In the genomic region with DNA sequence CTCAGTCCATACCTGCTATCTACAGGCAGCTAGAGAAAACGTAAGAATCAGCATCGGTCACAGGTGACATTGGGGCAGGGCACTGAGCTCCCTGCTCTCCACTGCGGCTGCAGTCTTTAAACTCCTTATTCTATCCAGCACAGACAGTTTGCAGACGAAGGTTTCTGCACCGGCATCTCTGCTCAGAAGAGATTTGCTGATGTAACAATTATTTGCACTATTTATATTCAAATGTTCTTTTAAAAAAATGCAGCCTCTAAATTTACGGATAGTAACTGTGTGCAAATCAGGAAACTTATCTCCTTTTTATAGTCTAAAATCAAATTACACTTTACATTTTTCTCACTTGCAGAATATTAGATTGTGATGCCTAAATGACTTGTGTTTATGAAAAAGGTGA, we compare ENCODE assay signal across 21 cellular contexts.
DNase-seq lines count a peak whose midpoint lies in the region; ATAC-seq and TF ChIP-seq lines count a peak whose summit lies in the region.
"Had no signal": no experiment of that assay in that cellular context is flagged by ENCODE, and none has a peak within 500 bp of the region (broad histone marks: within the 10 kb centered on the region; RNA-seq: fewer than 3 reads in every experiment).

No MANE protein-coding gene starts in this region.

- no peaks in the 10 kb centered on the region for H3K23me2 ChIP-seq in H9 (ENCODE audit: insufficient read length, low read depth, low read length, poor library complexity, severe bottlenecking)

- no peaks in the 10 kb centered on the region for H3K79me2 ChIP-seq in H9 (ENCODE audit: insufficient read depth, low read length)

- no peak overlapping the region for H3K23ac ChIP-seq in H9 (ENCODE audit: insufficient read length, low read depth, low read length)

- H4K20me1 ChIP-seq in H9 (ENCODE audit: control insufficient read depth, insufficient read depth, insufficient read length), result no peaks in the 10 kb centered on the region
- H4K20me1 ChIP-seq: BLaER1 treated with 17β-estradiol and CSF1 and Interleukin-3, amounts not matched to agents 10 nM and 100 nM had no signal

- no peaks in the 10 kb centered on the region for H3K36me3 ChIP-seq in endodermal cell (ENCODE audit: control insufficient read depth, insufficient read depth, low read length)
- H3K36me3 ChIP-seq in CD4-positive, alpha-beta memory T cell (ENCODE audit: insufficient read depth, low read length), result no peaks in the 10 kb centered on the region
- H3K36me3 ChIP-seq: BE2C; BLaER1 treated with 17β-estradiol and CSF1 and Interleukin-3, amounts not matched to agents 10 nM and 100 nM; HAP-1 had no signal

- DNase-seq in activated naive CD8-positive, alpha-beta T cell treated with anti-CD3 and anti-CD28 coated beads, Interleukin-2, amount 50 U/mL, for 24 hours, result no peak
- DNase-seq in H9, result no peak
- peak; percentile 54 for DNase-seq in endodermal cell
- no peak for DNase-seq in islet precursor cell
- no peak for DNase-seq in pons (ENCODE audit: low spot score)
- no peak for DNase-seq in CD4-positive, alpha-beta memory T cell
- DNase-seq: ACHN; AML-193; BE2C; Calu3; CD4-positive, alpha-beta T cell; COR-L47; DMS53; DMS79 treated with DMSO at 0.1 percent for 48 hours; GF-D8; HFFc6 had no signal

- H3K4me2 ChIP-seq in H9 (ENCODE audit: insufficient read depth, insufficient read length, low read length), result no peak overlapping the region
- H3K4me2 ChIP-seq: BLaER1 treated with 17β-estradiol and CSF1 and Interleukin-3, amounts not matched to agents 10 nM and 100 nM had no signal

- H3K36me3 Mint-ChIP-seq in activated naive CD8-positive, alpha-beta T cell, result peaks cover 48% of the 10 kb centered on the region
- peaks cover 46% of the 10 kb centered on the region for H3K36me3 Mint-ChIP-seq in activated naive CD8-positive, alpha-beta T cell treated with anti-CD3 and anti-CD28 coated beads, Interleukin-2, amount 50 U/mL, for 24 hours (ENCODE audit: low read depth)
- no peaks in the 10 kb centered on the region for H3K36me3 Mint-ChIP-seq in H9 (ENCODE audit: insufficient read depth in 1 of 3, low read depth in 3 of 3)
- H3K36me3 Mint-ChIP-seq in endodermal cell (ENCODE audit: low read depth), result no peaks in the 10 kb centered on the region
- H3K36me3 Mint-ChIP-seq in CD4-positive, alpha-beta memory T cell, result peaks cover 62 to 70% of the 10 kb centered on the region in 2 donors
- H3K36me3 Mint-ChIP-seq: CD14-positive monocyte had no signal

- no peak overlapping the region for H2BK120ac ChIP-seq in H9 (ENCODE audit: low read depth, low read length, poor library complexity, severe bottlenecking)

- H2AK5ac ChIP-seq in H9 (ENCODE audit: insufficient read length, low read length), result no peak overlapping the region

- H4K8ac ChIP-seq in H9 (replicated peaks; ENCODE audit: insufficient read length, low read depth, low read length), result no peak overlapping the region

- ATAC-seq in activated naive CD8-positive, alpha-beta T cell treated with anti-CD3 and anti-CD28 coated beads, Interleukin-2, amount 50 U/mL, for 24 hours, result no peak

- POLR2A ChIA-PET in CD4-positive, alpha-beta memory T cell (lab: Charles Lee; ENCODE audit: partially characterized antibody), result interaction anchor here (1.4 kb wide), 1 partner anchor 8 kb away, joined by 4 read pairs; no protein-coding TSS in a partner anchor

- no peak overlapping the region for H3K4me3 Mint-ChIP-seq in activated naive CD8-positive, alpha-beta T cell
- no peak overlapping the region for H3K4me3 Mint-ChIP-seq in activated naive CD8-positive, alpha-beta T cell treated with anti-CD3 and anti-CD28 coated beads, Interleukin-2, amount 50 U/mL, for 24 hours
- H3K4me3 Mint-ChIP-seq in H9, result no peak overlapping the region
- no peak overlapping the region for H3K4me3 Mint-ChIP-seq in endodermal cell
- no peak overlapping the region for H3K4me3 Mint-ChIP-seq in CD4-positive, alpha-beta memory T cell
- H3K4me3 Mint-ChIP-seq: CD14-positive monocyte; CD4-positive, alpha-beta T cell; HFFc6 had no signal

- H3K4me3 ChIP-seq in endodermal cell (ENCODE audit: low read length), result no peak overlapping the region
- no peak overlapping the region for H3K4me3 ChIP-seq in CD4-positive, alpha-beta memory T cell (ENCODE audit: low read length in 2 of 2)
- H3K4me3 ChIP-seq: BLaER1 treated with 17β-estradiol and CSF1 and Interleukin-3, amounts not matched to agents 10 nM and 100 nM; HAP-1 had no signal

- H3K79me1 ChIP-seq in H9 (ENCODE audit: insufficient read depth, low read depth, low read length, poor library complexity, severe bottlenecking), result no peaks in the 10 kb centered on the region

- H3K27ac Mint-ChIP-seq in activated naive CD8-positive, alpha-beta T cell, result peak overlapping the region; percentile 18
- no peak overlapping the region for H3K27ac Mint-ChIP-seq in activated naive CD8-positive, alpha-beta T cell treated with anti-CD3 and anti-CD28 coated beads, Interleukin-2, amount 50 U/mL, for 24 hours
- no peak overlapping the region for H3K27ac Mint-ChIP-seq in H9
- H3K27ac Mint-ChIP-seq in endodermal cell, result no peak overlapping the region
- no peak overlapping the region for H3K27ac Mint-ChIP-seq in CD4-positive, alpha-beta memory T cell
- H3K27ac Mint-ChIP-seq: CD14-positive monocyte; CD4-positive, alpha-beta T cell; HFFc6 had no signal

- peaks cover 4% of the 10 kb centered on the region for H3K4me1 ChIP-seq in H9 (ENCODE audit: insufficient read depth, low read length)
- H3K4me1 ChIP-seq in endodermal cell (ENCODE audit: control insufficient read depth, insufficient read depth, low read length), result peaks cover 9% of the 10 kb centered on the region
- no peaks in the 10 kb centered on the region for H3K4me1 ChIP-seq in CD4-positive, alpha-beta memory T cell (ENCODE audit: insufficient read depth, low read length)
- H3K4me1 ChIP-seq: BE2C; BLaER1 treated with 17β-estradiol and CSF1 and Interleukin-3, amounts not matched to agents 10 nM and 100 nM; HAP-1 had no signal

- no peak overlapping the region for H2BK15ac ChIP-seq in H9 (ENCODE audit: low read depth, low read length)

- peaks cover 33% of the 10 kb centered on the region for H3K4me1 Mint-ChIP-seq in activated naive CD8-positive, alpha-beta T cell (ENCODE audit: low read depth)
- H3K4me1 Mint-ChIP-seq in activated naive CD8-positive, alpha-beta T cell treated with anti-CD3 and anti-CD28 coated beads, Interleukin-2, amount 50 U/mL, for 24 hours, result peaks cover 3% of the 10 kb centered on the region
- H3K4me1 Mint-ChIP-seq in H9, result peaks cover 22 to 23% of the 10 kb centered on the region in 2 experiments
- peaks cover 34% of the 10 kb centered on the region for H3K4me1 Mint-ChIP-seq in endodermal cell
- peaks cover 6 to 30% (median 16%) of the 10 kb centered on the region in 4 donors for H3K4me1 Mint-ChIP-seq in CD4-positive, alpha-beta memory T cell
- H3K4me1 Mint-ChIP-seq: CD14-positive monocyte had no signal

- H3K27ac ChIP-seq in H9 (ENCODE audit: insufficient read length, low read depth, low read length) (no peak overlapping the region), endodermal cell (ENCODE audit: low read depth, low read length) (no peak overlapping the region)
- no peak overlapping the region for H3K27ac ChIP-seq in CD4-positive, alpha-beta memory T cell (ENCODE audit: low read depth, low read length)
- H3K27ac ChIP-seq: 22Rv1; BLaER1 treated with 17β-estradiol and CSF1 and Interleukin-3, amounts not matched to agents 10 nM and 100 nM had no signal

- H2BK12ac ChIP-seq in H9 (ENCODE audit: insufficient read length, low read depth, low read length), result no peak overlapping the region

- H4K91ac ChIP-seq in H9 (ENCODE audit: insufficient read length, low read depth, low read length), result no peak overlapping the region

- H3K27me3 ChIP-seq in H9 (ENCODE audit: insufficient read depth, low read length), result no peaks in the 10 kb centered on the region
- no peaks in the 10 kb centered on the region for H3K27me3 ChIP-seq in endodermal cell (ENCODE audit: control insufficient read depth, insufficient read depth, low read length, poor library complexity, severe bottlenecking)
- no peaks in the 10 kb centered on the region for H3K27me3 ChIP-seq in CD4-positive, alpha-beta memory T cell (ENCODE audit: insufficient read depth, low read length)
- H3K27me3 ChIP-seq: BE2C; BLaER1 treated with 17β-estradiol and CSF1 and Interleukin-3, amounts not matched to agents 10 nM and 100 nM had no signal

- no peak overlapping the region for H2BK5ac ChIP-seq in H9 (ENCODE audit: insufficient read length, low read length)

- no peak overlapping the region for H2BK20ac ChIP-seq in H9 (ENCODE audit: low read depth, low read length, poor library complexity, severe bottlenecking)

- no CpG with 5 or more reads among the region's 6 CpGs for WGBS in H9 (ENCODE audit: extremely low coverage, insufficient read length, low lambda C conversion rate)
- 82 to 83% methylated on average over 3 to 6 of the region's 6 CpGs for WGBS in endodermal cell (ENCODE audit: insufficient coverage in 1 of 2, insufficient read length in 1 of 2), 2 experiments

- no peaks in the 10 kb centered on the region for H3K9me3 Mint-ChIP-seq in activated naive CD8-positive, alpha-beta T cell (ENCODE audit: low read depth)
- peaks cover 17% of the 10 kb centered on the region for H3K9me3 Mint-ChIP-seq in activated naive CD8-positive, alpha-beta T cell treated with anti-CD3 and anti-CD28 coated beads, Interleukin-2, amount 50 U/mL, for 24 hours
- H3K9me3 Mint-ChIP-seq in H9, result no peaks in the 10 kb centered on the region
- no peaks in the 10 kb centered on the region for H3K9me3 Mint-ChIP-seq in endodermal cell
- peaks cover 0 to 2% (median 0%) of the 10 kb centered on the region in 8 donors for H3K9me3 Mint-ChIP-seq in CD4-positive, alpha-beta memory T cell
- H3K9me3 Mint-ChIP-seq: CD4-positive, alpha-beta T cell had no signal

- no peak overlapping the region for H3K18ac ChIP-seq in H9 (ENCODE audit: insufficient read length, low read depth, low read length)

- intact Hi-C loops in CD4-positive, alpha-beta memory T cell (cut with micrococcal nuclease), result no loop called here

- no peak overlapping the region for H4K5ac ChIP-seq in H9 (ENCODE audit: insufficient read length, low read depth, low read length)

- H3K4ac ChIP-seq in H9 (ENCODE audit: low read depth, low read length), result no peak overlapping the region

- H2AFZ ChIP-seq in H9 (ENCODE audit: low read length), result no peak overlapping the region

- no peaks in the 10 kb centered on the region for H3K27me3 Mint-ChIP-seq in activated naive CD8-positive, alpha-beta T cell
- H3K27me3 Mint-ChIP-seq in activated naive CD8-positive, alpha-beta T cell treated with anti-CD3 and anti-CD28 coated beads, Interleukin-2, amount 50 U/mL, for 24 hours, result no peaks in the 10 kb centered on the region
- H3K27me3 Mint-ChIP-seq in H9 (ENCODE audit: low read depth) (no peaks in the 10 kb centered on the region; the same call in 1 of the 2 replicates), endodermal cell (ENCODE audit: insufficient read depth) (peaks cover 2% of the 10 kb centered on the region)
- H3K27me3 Mint-ChIP-seq in CD4-positive, alpha-beta memory T cell, result no peaks in the 10 kb centered on the region
- H3K27me3 Mint-ChIP-seq: CD4-positive, alpha-beta T cell had no signal

- H3K9ac ChIP-seq in H9 (ENCODE audit: extremely low read depth, insufficient read length, low read length) (no peak overlapping the region), endodermal cell (ENCODE audit: extremely low read depth, low read length, poor library complexity, severe bottlenecking) (no peak overlapping the region)
- H3K9ac ChIP-seq: BLaER1 treated with 17β-estradiol and CSF1 and Interleukin-3, amounts not matched to agents 10 nM and 100 nM had no signal

- H3K9me3 ChIP-seq in H9 (ENCODE audit: control insufficient read depth, low read depth, low read length) (no peaks in the 10 kb centered on the region), endodermal cell (ENCODE audit: control insufficient read depth, low read length) (no peaks in the 10 kb centered on the region)
- H3K9me3 ChIP-seq in CD4-positive, alpha-beta memory T cell (ENCODE audit: control insufficient read depth in 1 of 2, low read length in 2 of 2), result no peaks in the 10 kb centered on the region
- H3K9me3 ChIP-seq: BE2C, HAP-1 had no signal

- CTCF ChIA-PET in CD4-positive, alpha-beta memory T cell (lab: Charles Lee; ENCODE audit: partially characterized antibody), result no interaction called here

- no peak for TF ChIP-seq CTCF in H9 (conservative IDR thresholded peaks at IDR 0.05)
- TF ChIP-seq CTCF in endodermal cell (conservative IDR thresholded peaks at IDR 0.05), result no peak

- H3T11ph ChIP-seq in H9 (ENCODE audit: low read length), result no peak overlapping the region

- no peak overlapping the region for H3K56ac ChIP-seq in H9 (ENCODE audit: insufficient read length, low read depth, low read length)

- H3K14ac ChIP-seq in H9 (ENCODE audit: insufficient read depth, low read length), result peak overlapping the region; percentile 55; the same call in 1 of the 2 replicates
